ENCODE assay signal across 16 cellular contexts in the genomic region with DNA sequence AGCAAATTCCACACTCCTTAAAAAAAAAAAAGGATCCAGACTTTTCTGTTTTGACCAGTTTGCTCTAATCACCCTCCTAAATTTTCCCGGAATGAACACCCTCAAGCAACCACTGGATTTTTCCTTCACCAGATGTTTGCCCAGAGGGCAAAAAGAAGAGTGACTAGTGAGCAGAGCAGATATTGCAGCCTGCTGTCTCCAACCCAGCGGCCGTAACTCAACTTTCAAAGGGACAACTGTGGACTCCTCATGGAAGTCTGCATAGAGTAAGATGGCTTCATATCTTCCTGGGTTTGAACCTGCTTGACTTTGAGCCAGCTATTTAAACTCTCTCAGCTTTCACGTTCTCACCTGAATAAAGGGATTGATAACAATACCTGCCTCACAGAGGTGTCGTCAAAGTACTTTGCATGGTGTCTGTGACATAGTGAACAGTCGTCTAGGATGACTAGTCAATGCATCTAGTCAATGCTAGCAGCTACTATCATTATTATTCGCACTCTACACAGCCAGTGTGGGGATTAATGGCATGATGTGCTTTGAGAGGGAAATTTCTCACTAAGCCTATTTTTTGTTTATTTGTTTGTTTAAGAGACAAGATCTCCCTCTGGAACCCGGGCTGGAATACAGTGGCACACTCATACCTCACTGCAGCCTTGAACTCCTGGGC.
"Had no signal": no experiment of that assay in that cellular context is flagged by ENCODE, and none has a peak within 500 bp of the region (broad histone marks: within the 10 kb centered on the region; RNA-seq: fewer than 3 reads in every experiment).

No MANE protein-coding gene starts in this region.

- H3K27me3 ChIP-seq: testis, uterus had no signal

- H3K9me3 ChIP-seq: mucosa of descending colon, testis, uterus had no signal

- H3K4me3 ChIP-seq: lung, mucosa of descending colon, testis, uterus had no signal

- H3K4me1 ChIP-seq: testis, uterus had no signal

- DNase-seq: activated CD4-positive, alpha-beta T cell treated with anti-CD3 and anti-CD28 coated beads, Interleukin-2, amount 10 ng/mL, durations not matched to agents 7 days and 5 days; activated CD8-positive, alpha-beta memory T cell treated with anti-CD3 and anti-CD28 coated beads for 24 hours; activated naive CD4-positive, alpha-beta T cell treated with anti-CD3 and anti-CD28 coated beads, Interleukin-2, amount 50 U/mL, for 16 hours; amniotic stem cell; cerebellar nuclear complex; dermis blood vessel endothelial cell; hippocampal formation; mucosa of descending colon; naive thymus-derived CD8-positive, alpha-beta T cell; nucleus accumbens; stimulated activated CD4-positive, alpha-beta T cell treated with anti-CD3 and anti-CD28 coated beads, Interleukin-15, amount 100 ng/mL, for 24 hours; stimulated activated CD4-positive, alpha-beta T cell treated with anti-CD3 and anti-CD28 coated beads, Interleukin-4, amount 100 ng/mL, for 24 hours; T-cell; testis; uterus had no signal

- H3K27ac ChIP-seq: testis, uterus had no signal

- H3K36me3 ChIP-seq: uterus had no signal
